Comparison of ENCODE assay signal across 1 cellular context in genomic region chr6:53189554-53189953, GRCh38.
TF ChIP-seq lines count a peak whose summit lies in the region.

No MANE protein-coding gene starts in this region.

TF ChIP-seq in GM12878, 131 proteins besides CTCF, POLR2A, EP300 and RAD21:
- TF ChIP-seq CHD1 (IDR thresholded peaks at IDR 0.05; ENCODE audit: low read depth, low read length) (no peak), ZNF207 (IDR thresholded peaks at IDR 0.05; ENCODE audit: borderline replicate concordance) (no peak), TCF3 (IDR thresholded peaks at IDR 0.05; ENCODE audit: borderline replicate concordance, insufficient read depth, low read depth, low read length) (no peak), STAT1 (conservative IDR thresholded peaks at IDR 0.05) (no peak), RELB (IDR thresholded peaks at IDR 0.05; ENCODE audit: low read depth) (no peak), JUND (IDR thresholded peaks at IDR 0.05; ENCODE audit: low read depth, low read length) (no peak), SPI1 (IDR thresholded peaks at IDR 0.05; ENCODE audit: borderline replicate concordance, insufficient read depth, low read depth, low read length) (no peak), DPF2 (IDR thresholded peaks at IDR 0.05) (no peak), CHD2 (IDR thresholded peaks at IDR 0.05; ENCODE audit: borderline replicate concordance, low read depth, low read length) (no peak), RELA (IDR thresholded peaks at IDR 0.05; ENCODE audit: borderline replicate concordance, partially characterized antibody) (no peak), PRDM15 (CRISPR knock-in tag; IDR thresholded peaks at IDR 0.05) (no peak), IRF4 (IDR thresholded peaks at IDR 0.05; ENCODE audit: low read depth, low read length) (no peak), MTA3 (IDR thresholded peaks at IDR 0.05; ENCODE audit: borderline replicate concordance, low read length) (no peak)
